ENCODE assay signal across 28 cellular contexts in genomic region chr22:44205713-44206645, GRCh38. TPM values are rescaled to one million over a fixed set of nuclear protein-coding genes. Genes with fewer than 3 reads are reported as not detected.
DNase-seq lines count a peak whose midpoint lies in the region; ATAC-seq and TF ChIP-seq lines count a peak whose summit lies in the region.
"Had no signal": no experiment of that assay in that cellular context is flagged by ENCODE, and none has a peak within 500 bp of the region (broad histone marks: within the 10 kb centered on the region; RNA-seq: fewer than 3 reads in every experiment).

No MANE protein-coding gene starts in this region.

- H3K27me3 Mint-ChIP-seq in T-helper 17 cell = no peaks in the 10 kb centered on the region
- H3K27me3 Mint-ChIP-seq in naive thymus-derived CD4-positive, alpha-beta T cell = no peaks in the 10 kb centered on the region
- H3K27me3 Mint-ChIP-seq: activated naive CD8-positive, alpha-beta T cell treated with anti-CD3 and anti-CD28 coated beads for 36 hours had no signal

- CTCF ChIA-PET in naive thymus-derived CD4-positive, alpha-beta T cell (lab: Charles Lee) = no interaction called here

- peak; percentile 17 for DNase-seq in activated CD4-positive, CD25-positive, alpha-beta regulatory T cell treated with anti-CD3 and anti-CD28 coated beads, Interleukin-2, amount 50 U/mL, for 72 hours
- no peak for DNase-seq in activated CD4-positive, CD25-positive, alpha-beta regulatory T cell (lab: John Stamatoyannopoulos, UW)
- DNase-seq in T-helper 17 cell (no peak), mesenteric fat pad (ENCODE audit: low spot score) (peak; percentile 69), upper lobe of right lung (peak; percentile 57), foreskin melanocyte (no peak)
- DNase-seq in naive thymus-derived CD4-positive, alpha-beta T cell = no peak
- DNase-seq: 8988T; activated CD4-positive, alpha-beta T cell treated with anti-CD3 and anti-CD28 coated beads for 48 hours; activated naive CD8-positive, alpha-beta T cell treated with anti-CD3 and anti-CD28 coated beads for 36 hours; EL; HCEC 1CT; left colon; mammary epithelial cell; NCI-H1048; SHP77; stimulated activated CD4-positive, alpha-beta T cell treated with anti-CD3 and anti-CD28 coated beads, Interleukin-4, amount 100 ng/mL, for 24 hours; transverse colon had no signal

- no peaks in the 10 kb centered on the region for H3K27me3 ChIP-seq in upper lobe of right lung
- no peaks in the 10 kb centered on the region for H3K27me3 ChIP-seq in naive thymus-derived CD4-positive, alpha-beta T cell (ENCODE audit: control insufficient read depth in 2 of 2, insufficient read depth in 2 of 2, low read length in 2 of 2)
- H3K27me3 ChIP-seq: ascending aorta, neutrophil, transverse colon had no signal

- no peaks in the 10 kb centered on the region for H3K4me1 Mint-ChIP-seq in T-helper 17 cell
- peaks cover 0 to 12% (median 6%) of the 10 kb centered on the region in 7 donors for H3K4me1 Mint-ChIP-seq in naive thymus-derived CD4-positive, alpha-beta T cell

- peaks cover 3% of the 10 kb centered on the region for H3K36me3 Mint-ChIP-seq in T-helper 17 cell (ENCODE audit: low read depth)
- H3K36me3 Mint-ChIP-seq in naive thymus-derived CD4-positive, alpha-beta T cell = peaks cover 16 to 50% (median 29%) of the 10 kb centered on the region in 5 donors

- no peak for TF ChIP-seq CTCF in upper lobe of right lung (IDR thresholded peaks at IDR 0.05)

- intact Hi-C loops in upper lobe of right lung (cut with DNase I) = no loop called here
- intact Hi-C loops in naive thymus-derived CD4-positive, alpha-beta T cell (cut with micrococcal nuclease) = no loop called here

- H3K27ac Mint-ChIP-seq in T-helper 17 cell = peak overlapping the region; percentile 53
- peak overlapping the region in 1 of 9 donors; percentile 5 for H3K27ac Mint-ChIP-seq in naive thymus-derived CD4-positive, alpha-beta T cell
- H3K27ac Mint-ChIP-seq: activated naive CD8-positive, alpha-beta T cell treated with anti-CD3 and anti-CD28 coated beads for 36 hours; T-helper 2 cell treated with Interferon-gamma antibody and Interleukin-4, amounts not matched to agents 5 μg/mL and 100 μg/mL, for 36 hours had no signal

- H3K4me1 ChIP-seq in upper lobe of right lung = no peaks in the 10 kb centered on the region
- H3K4me1 ChIP-seq in naive thymus-derived CD4-positive, alpha-beta T cell (ENCODE audit: control insufficient read depth in 2 of 2, insufficient read depth in 2 of 2, low read length in 2 of 2) = no peaks in the 10 kb centered on the region
- H3K4me1 ChIP-seq: gastroesophageal sphincter, prostate gland had no signal

- POLR2A ChIA-PET in naive thymus-derived CD4-positive, alpha-beta T cell (lab: Charles Lee) = no interaction called here

- H3K27ac ChIP-seq in upper lobe of right lung = no peak overlapping the region
- H3K27ac ChIP-seq in naive thymus-derived CD4-positive, alpha-beta T cell (ENCODE audit: low read depth, low read length) = no peak overlapping the region
- H3K27ac ChIP-seq: ascending aorta, gastroesophageal sphincter, hepatocyte, neutrophil, prostate gland, transverse colon had no signal

- no peak overlapping the region for H3K4me3 ChIP-seq in upper lobe of right lung
- H3K4me3 ChIP-seq in naive thymus-derived CD4-positive, alpha-beta T cell (ENCODE audit: low read length) = no peak overlapping the region
- H3K4me3 ChIP-seq: ascending aorta, gastroesophageal sphincter, GM12878, hepatocyte, prostate gland, transverse colon had no signal

- H3K36me3 ChIP-seq in upper lobe of right lung = no peaks in the 10 kb centered on the region
- H3K36me3 ChIP-seq in naive thymus-derived CD4-positive, alpha-beta T cell (ENCODE audit: control insufficient read depth in 2 of 3, insufficient read depth in 3 of 3, low read length in 3 of 3) = peaks cover 0 to 46% (median 6%) of the 10 kb centered on the region in 3 experiments
- H3K36me3 ChIP-seq: ascending aorta, gastroesophageal sphincter, prostate gland, transverse colon had no signal

- ATAC-seq in T-helper 17 cell (no peak), upper lobe of right lung (no peak), GM21528 (IDR thresholded peaks at IDR 0.05; ENCODE audit: low FRiP score, unreplicated experiment) (no peak)
- no peak for ATAC-seq in naive thymus-derived CD4-positive, alpha-beta T cell
- ATAC-seq: gastroesophageal sphincter, left colon, Panc1 had no signal

- no peak overlapping the region for H3K4me3 Mint-ChIP-seq in T-helper 17 cell
- H3K4me3 Mint-ChIP-seq in naive thymus-derived CD4-positive, alpha-beta T cell = no peak overlapping the region
- H3K4me3 Mint-ChIP-seq: activated naive CD8-positive, alpha-beta T cell treated with anti-CD3 and anti-CD28 coated beads for 36 hours; T-helper 2 cell treated with Interferon-gamma antibody and Interleukin-4, amounts not matched to agents 5 μg/mL and 100 μg/mL, for 36 hours had no signal

- no peaks in the 10 kb centered on the region for H3K9me3 ChIP-seq in T-helper 17 cell (ENCODE audit: control insufficient read depth, low read length, poor library complexity, severe bottlenecking)
- H3K9me3 ChIP-seq in upper lobe of right lung = peaks cover 12% of the 10 kb centered on the region
- peaks cover 0 to 8% (median 0%) of the 10 kb centered on the region in 3 experiments for H3K9me3 ChIP-seq in naive thymus-derived CD4-positive, alpha-beta T cell (ENCODE audit: control insufficient read depth in 2 of 3, low read length in 3 of 3)
- H3K9me3 ChIP-seq: neutrophil, prostate gland, transverse colon had no signal

- H3K9me3 Mint-ChIP-seq in naive thymus-derived CD4-positive, alpha-beta T cell = peaks cover 4 to 25% (median 12%) of the 10 kb centered on the region in 11 donors

RNA-seq across cellular contexts. Expression of gene PARVG, which starts 25.3 kb away (rescaled TPM):
- total RNA-seq in T-helper 17 cell = 10 to 100 TPM; 89.1 to 94.7 TPM
- 23.0 TPM for total RNA-seq in mesenteric fat pad
- total RNA-seq in upper lobe of right lung = 65.9 TPM
- 100 to 1,000 TPM; 142 to 209 (median 173) TPM for total RNA-seq in naive thymus-derived CD4-positive, alpha-beta T cell
- 10 to 100 TPM; 36.4 to 57.6 TPM for polyA plus RNA-seq in naive thymus-derived CD4-positive, alpha-beta T cell
- total RNA-seq: fibroblast of lung, mammary epithelial cell had no signal
- polyA plus RNA-seq: fibroblast of lung, mammary epithelial cell had no signal

Comparison
In these comparisons a context has a peak if more than half of its experiments do, and no peak if none do; other contexts are left out.
1. DNase-seq: peak in activated CD4-positive, CD25-positive, alpha-beta regulatory T cell treated with anti-CD3 and anti-CD28 coated beads, Interleukin-2, amount 50 U/mL, for 72 hours (single experiment), mesenteric fat pad (single experiment) and upper lobe of right lung (single experiment); none in activated CD4-positive, CD25-positive, alpha-beta regulatory T cell (0 of 4), T-helper 17 cell (0 of 3), foreskin melanocyte (single experiment) and naive thymus-derived CD4-positive, alpha-beta T cell (0 of 9).